In genomic region chr15:96468036-96468435, GRCh38 we compare ENCODE assay signal across 29 cellular contexts.
DNase-seq lines count a peak whose midpoint lies in the region; ATAC-seq, FAIRE-seq and TF ChIP-seq lines count a peak whose summit lies in the region.
"Had no signal": no experiment of that assay in that cellular context is flagged by ENCODE, and none has a peak within 500 bp of the region (broad histone marks: within the 10 kb centered on the region; RNA-seq: fewer than 3 reads in every experiment).

No MANE protein-coding gene starts in this region.

- H3K27ac ChIP-seq in K562 (ENCODE audit: extremely low read depth, low read depth, low read length), result no peak overlapping the region
- H3K27ac ChIP-seq: 22Rv1; A549; BLaER1; BLaER1 treated with 17β-estradiol and CSF1 and Interleukin-3, amounts not matched to agents 10 nM and 100 nM; C4-2B had no signal

- in situ Hi-C loops in K562 (cut with MboI), result no loop called here

- no peaks in the 10 kb centered on the region for H4K20me1 ChIP-seq in K562 (replicated peaks; ENCODE audit: control insufficient read depth, insufficient read depth, low read length)
- H4K20me1 ChIP-seq: BLaER1; BLaER1 treated with 17β-estradiol and CSF1 and Interleukin-3, amounts not matched to agents 10 nM and 100 nM had no signal

- H3K4me1 ChIP-seq in K562 (replicated peaks in 1 of 2; ENCODE audit: control insufficient read depth in 2 of 2, insufficient read depth in 2 of 2, low read length in 2 of 2), result no peaks in the 10 kb centered on the region
- H3K4me1 ChIP-seq: A549; BE2C; BLaER1; BLaER1 treated with 17β-estradiol and CSF1 and Interleukin-3, amounts not matched to agents 10 nM and 100 nM; Caco-2 had no signal

- no peak for TF ChIP-seq RAD21 in K562 (CRISPR knock-in tag; conservative IDR thresholded peaks at IDR 0.05 in 1 of 2, IDR thresholded peaks at IDR 0.05 in 1 of 2)

- no peak for FAIRE-seq in K562 (lab: Jason Lieb, UNC)
- FAIRE-seq: A204.1, A549, D721Med had no signal

- WGBS in K562 (ENCODE audit: insufficient coverage, low coverage, missing lambda C conversion rate), result 4% methylated on average over 3 of the region's 3 CpGs

- intact Hi-C loops in K562 (cut with micrococcal nuclease), result no loop called here

- H3K36me3 ChIP-seq in K562 (ENCODE audit: control insufficient read depth, insufficient read depth, low read length), result no peaks in the 10 kb centered on the region
- H3K36me3 ChIP-seq: BE2C; BLaER1; BLaER1 treated with 17β-estradiol and CSF1 and Interleukin-3, amounts not matched to agents 10 nM and 100 nM had no signal

- ATAC-seq in K562, result no peak
- ATAC-seq: A549; CD8-positive, alpha-beta T cell had no signal

- no peaks in the 10 kb centered on the region for H3K79me2 ChIP-seq in K562 (ENCODE audit: control insufficient read depth, insufficient read depth, low read length)

- H2AFZ ChIP-seq in K562 (ENCODE audit: low read depth, low read length), result no peak overlapping the region

- TF ChIP-seq EP300 in K562 (IDR thresholded peaks at IDR 0.05; ENCODE audit: low read length), result no peak

- TF ChIP-seq POLR2A in K562 (conservative IDR thresholded peaks at IDR 0.05), result no peak

- POLR2A ChIA-PET in K562 (lab: Yijun Ruan, JAX), result no interaction called here

- no peak for TF ChIP-seq CTCF in K562 (IDR thresholded peaks at IDR 0.05 in 2 of 3, conservative IDR thresholded peaks at IDR 0.05 in 1 of 3; ENCODE audit: insufficient read depth in 2 of 3, low read depth in 1 of 3, low read length in 3 of 3)

- H3K9me1 ChIP-seq in K562 (ENCODE audit: control insufficient read depth, insufficient read depth, low read length), result no peaks in the 10 kb centered on the region

- H3K9ac ChIP-seq in K562 (ENCODE audit: insufficient read depth in 1 of 2, low read depth in 2 of 2, low read length in 2 of 2), result no peak overlapping the region
- H3K9ac ChIP-seq: BLaER1; BLaER1 treated with 17β-estradiol and CSF1 and Interleukin-3, amounts not matched to agents 10 nM and 100 nM had no signal

- BruUV-seq in K562 (replicated peaks; lab: Mats Ljungman, UMichigan), result no TSS peak

- H3K9me3 ChIP-seq in K562 (replicated peaks; ENCODE audit: control insufficient read depth, insufficient read depth, low read depth, low read length), result no peaks in the 10 kb centered on the region
- H3K9me3 ChIP-seq: A549; BE2C; BLaER1; BLaER1 treated with 17β-estradiol and CSF1 and Interleukin-3, amounts not matched to agents 10 nM and 100 nM; Caco-2 had no signal

- CTCF ChIA-PET in K562 (lab: Yijun Ruan, JAX; ENCODE audit: low intra/inter-chr PET ratio), result no interaction called here

- DNase-seq in K562 (ENCODE audit: extremely low read depth in 1 of 4, low spot score in 3 of 4) (no peak), hypothalamus (lab: John Stamatoyannopoulos, UW) (no peak)
- DNase-seq: 8988T; ACHN; AML-193; BE2C; C1 segment of cervical spinal cord; Caco-2; Calu3; CD4-positive, alpha-beta memory T cell; CD4-positive, alpha-beta T cell; CD4-positive, CD25-positive, alpha-beta regulatory T cell; CD8-positive, alpha-beta memory T cell; CD8-positive, alpha-beta T cell; COR-L47; DMS 273 treated with DMSO at 0.1 percent for 48 hours; DMS153; DMS53; DMS79; DMS79 treated with DMSO at 0.1 percent for 48 hours; DND-41; EL had no signal

- H3K4me3 ChIP-seq in K562, result no peak overlapping the region
- H3K4me3 ChIP-seq: A549; BLaER1; BLaER1 treated with 17β-estradiol and CSF1 and Interleukin-3, amounts not matched to agents 10 nM and 100 nM had no signal

- no peak overlapping the region for H3K4me2 ChIP-seq in K562 (ENCODE audit: insufficient read depth, low read length)
- H3K4me2 ChIP-seq: A549; BLaER1; BLaER1 treated with 17β-estradiol and CSF1 and Interleukin-3, amounts not matched to agents 10 nM and 100 nM had no signal

- H3K27me3 ChIP-seq in K562 (ENCODE audit: control insufficient read depth in 2 of 2, insufficient read depth in 2 of 2, low read length in 2 of 2), result peaks cover 39 to 41% of the 10 kb centered on the region in 2 experiments
- H3K27me3 ChIP-seq: BLaER1; BLaER1 treated with 17β-estradiol and CSF1 and Interleukin-3, amounts not matched to agents 10 nM and 100 nM had no signal

TF ChIP-seq in K562, 482 proteins besides CTCF, POLR2A, EP300 and RAD21:
- TF ChIP-seq RBM22 (IDR thresholded peaks at IDR 0.05; ENCODE audit: low read depth, low read length, poor library complexity, severe bottlenecking), result no peak
- TF ChIP-seq ARHGAP35 (IDR thresholded peaks at IDR 0.05; ENCODE audit: partially characterized antibody), result no peak
- TF ChIP-seq CUX1 (CRISPR knock-in tag; IDR thresholded peaks at IDR 0.05), result peak; percentile 95
- no peak for TF ChIP-seq MLX (CRISPR knock-in tag; conservative IDR thresholded peaks at IDR 0.05)
- TF ChIP-seq FIP1L1 (IDR thresholded peaks at IDR 0.05; ENCODE audit: low read depth, low read length, poor library complexity, severe bottlenecking), result no peak
- TF ChIP-seq ATF4 (CRISPR knock-in tag; IDR thresholded peaks at IDR 0.05), result no peak
- no peak for TF ChIP-seq SMARCA4 (IDR thresholded peaks at IDR 0.05)
